Comparison of ENCODE assay signal across 2 cellular contexts in genomic region chr13:91326156-91326555, GRCh38.
A peak's percentile ranks its signal among the peaks of the same experiment; 100 is the strongest.
TF ChIP-seq lines count a peak whose summit lies in the region.

No MANE protein-coding gene starts in this region.

TF ChIP-seq in K562, 482 proteins besides CTCF, POLR2A, EP300 and RAD21:
- TF ChIP-seq TFAM (CRISPR knock-in tag; conservative IDR thresholded peaks at IDR 0.05) (0 out of 2 replicates have a peak, but pooled peaks have one; percentile 12), TEAD1 (CRISPR knock-in tag; IDR thresholded peaks at IDR 0.05) (no peak), RFX5 (IDR thresholded peaks at IDR 0.05; ENCODE audit: low read depth, low read length) (peak; percentile 45; the same call in 1 of the 2 replicates), MNT (conservative IDR thresholded peaks at IDR 0.05) (no peak), NR3C1 (CRISPR knock-in tag; IDR thresholded peaks at IDR 0.05) (no peak), CEBPG (CRISPR knock-in tag; IDR thresholded peaks at IDR 0.05) (no peak), CEBPG (tag; conservative IDR thresholded peaks at IDR 0.05 in 1 of 2, IDR thresholded peaks at IDR 0.05 in 1 of 2) (0 out of 4 replicates have a peak, but pooled peaks of 1 of the 2 experiments have one; percentile 31), ZNF740 (CRISPR knock-in tag; IDR thresholded peaks at IDR 0.05) (no peak), ZNF740 (tag; IDR thresholded peaks at IDR 0.05) (0 out of 4 replicates have a peak, but pooled peaks of 1 of the 2 experiments have one; percentile 38), ZFX (CRISPR knock-in tag; IDR thresholded peaks at IDR 0.05) (0 out of 2 replicates have a peak, but pooled peaks have one; percentile 22)

TF ChIP-seq in endothelial cell of umbilical vein, 7 proteins besides CTCF, POLR2A, EP300 and RAD21:
- TF ChIP-seq GATA2 (IDR thresholded peaks at IDR 0.05; ENCODE audit: insufficient read depth, insufficient read length, low read depth, low read length) (no peak), MAX (IDR thresholded peaks at IDR 0.05; ENCODE audit: insufficient read depth, insufficient read length) (no peak), FOS (IDR thresholded peaks at IDR 0.05; ENCODE audit: borderline replicate concordance, insufficient read depth, low read length) (peak; percentile 48), POLR2AphosphoS5 (IDR thresholded peaks at IDR 0.05; ENCODE audit: insufficient read depth, low read depth, low read length) (no peak), JUN (IDR thresholded peaks at IDR 0.05; ENCODE audit: borderline replicate concordance, insufficient read depth, insufficient read length, low read depth) (no peak), MYC (IDR thresholded peaks at IDR 0.05; ENCODE audit: low read depth, low read length) (no peak)
